11 cellular contexts compared by ENCODE assay signal in the genomic region with DNA sequence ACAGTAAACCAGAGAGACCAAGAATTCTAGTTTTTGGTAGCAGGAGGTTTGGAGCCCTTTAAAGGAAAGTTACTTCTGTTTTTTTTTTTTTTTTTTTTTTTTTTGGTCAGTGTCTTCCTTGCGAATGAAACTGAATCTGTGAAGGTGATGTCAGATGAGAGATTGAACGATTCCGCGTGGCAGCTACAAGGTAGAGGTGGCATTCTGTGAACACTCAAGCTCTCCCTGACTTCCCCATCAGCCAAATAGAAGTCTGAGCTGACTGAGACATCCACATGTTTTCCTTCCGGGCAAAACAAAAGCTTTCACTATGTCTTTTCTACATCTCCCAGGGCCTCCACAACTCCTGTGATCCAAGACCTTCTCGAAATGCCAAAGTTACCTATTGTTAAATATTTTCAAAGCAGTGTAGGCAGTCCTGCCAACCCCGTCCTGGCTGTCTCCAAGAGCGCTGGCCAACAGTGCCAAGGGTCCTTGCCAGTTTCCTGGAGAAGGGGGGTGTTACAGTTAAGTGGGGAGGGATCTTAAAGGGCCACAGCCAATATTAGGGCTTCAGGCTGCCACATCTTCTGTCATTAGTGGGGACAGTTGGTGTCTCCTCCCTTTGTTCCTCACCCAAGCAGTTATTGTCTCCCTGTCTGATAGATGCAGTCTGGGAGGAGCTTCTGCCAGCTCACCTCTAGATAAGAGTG.
A peak's percentile ranks its signal among the peaks of the same experiment; 100 is the strongest.
DNase-seq lines count a peak whose midpoint lies in the region; ATAC-seq, FAIRE-seq and TF ChIP-seq lines count a peak whose summit lies in the region.
"Had no signal": no experiment of that assay in that cellular context is flagged by ENCODE, and none has a peak within 500 bp of the region (broad histone marks: within the 10 kb centered on the region; RNA-seq: fewer than 3 reads in every experiment).

No MANE protein-coding gene starts in this region.

- TF ChIP-seq EP300 in esophagus muscularis mucosa (IDR thresholded peaks at IDR 0.05) = no peak

- H3K36me3 ChIP-seq in esophagus muscularis mucosa = no peaks in the 10 kb centered on the region
- H3K36me3 ChIP-seq in pancreas = no peaks in the 10 kb centered on the region

- no peak overlapping the region for H3K27ac ChIP-seq in esophagus muscularis mucosa (replicated peaks in 1 of 4)
- peak overlapping the region in 2 of 4 donors; percentile 70 to 77 for H3K27ac ChIP-seq in pancreas

- no peaks in the 10 kb centered on the region for H3K9me3 ChIP-seq in esophagus muscularis mucosa
- H3K9me3 ChIP-seq in pancreas = no peaks in the 10 kb centered on the region

- H3K4me3 ChIP-seq in esophagus muscularis mucosa (peak overlapping the region; percentile 11 to 36 (median 20)), pancreas (peak overlapping the region in 1 of 4 donors; percentile 14)

- FAIRE-seq in pancreas (lab: Jason Lieb, UNC) = no peak

- intact Hi-C loops in esophagus muscularis mucosa (cut with DNase I) (no loop called here), pancreas (cut with DNase I) (no loop called here)

- 48% methylated on average over 8 of the region's 8 CpGs for WGBS in esophagus muscularis mucosa
- 13 to 23% methylated on average over 8 of the region's 8 CpGs for WGBS in pancreas, 2 donors

- H3K27me3 ChIP-seq in esophagus muscularis mucosa (no peaks in the 10 kb centered on the region), pancreas (no peaks in the 10 kb centered on the region)

- in situ Hi-C loops in ACHN (cut with HindIII; ENCODE audit: low pct_ligation_motif_present, low pct_unique_long_range_greater_than_20kb, low sequenced_read_pairs) = no loop called here

- peaks cover 0 to 6% (median 4%) of the 10 kb centered on the region in 4 donors for H3K4me1 ChIP-seq in esophagus muscularis mucosa
- peaks cover 0 to 4% (median 3%) of the 10 kb centered on the region in 3 donors for H3K4me1 ChIP-seq in pancreas

- DNase-seq in ACHN (peak; percentile 60), NCI-H2196 (lab: John Stamatoyannopoulos, UW; ENCODE audit: unreplicated experiment) (peak; percentile 71), esophagus muscularis mucosa (ENCODE audit: extremely low spot score) (no peak), pancreas (peak; percentile 71 to 85 (median 76)), HUDEP-2 (lab: John Stamatoyannopoulos, UW; ENCODE audit: unreplicated experiment in 76 of 76) (no peak), kidney glomerular epithelial cell (lab: John Stamatoyannopoulos, UW) (no peak)
- DNase-seq: activated CD4-positive, alpha-beta memory T cell treated with anti-CD3 and anti-CD28 coated beads for 36 hours; Kasumi-1; NCI-H526 treated with DMSO at 0.1 percent for 48 hours had no signal

- TF ChIP-seq POLR2A in esophagus muscularis mucosa (IDR thresholded peaks at IDR 0.05; ENCODE audit: low read depth) = no peak

- peak; percentile 96 to 99 (median 98) for ATAC-seq in pancreas
- ATAC-seq in HG03342 (IDR thresholded peaks at IDR 0.05; ENCODE audit: unreplicated experiment) = no peak
- no peak for ATAC-seq in GM19463 (IDR thresholded peaks at IDR 0.05; ENCODE audit: unreplicated experiment)

- TF ChIP-seq CTCF in esophagus muscularis mucosa (IDR thresholded peaks at IDR 0.05) (no peak), pancreas (IDR thresholded peaks at IDR 0.05) (no peak)

Comparison
In these comparisons a context has a peak if more than half of its experiments do, and no peak if none do; other contexts are left out.
1. DNase-seq: peak in ACHN (single experiment), NCI-H2196 (single experiment) and pancreas (6 of 6); none in esophagus muscularis mucosa (single experiment), HUDEP-2 (0 of 76) and kidney glomerular epithelial cell (single experiment).
2. ATAC-seq: peak in pancreas (4 of 4); none in HG03342 (single experiment) and GM19463 (single experiment).